Comparison of ENCODE assay signal across 8 cellular contexts in the genomic region with DNA sequence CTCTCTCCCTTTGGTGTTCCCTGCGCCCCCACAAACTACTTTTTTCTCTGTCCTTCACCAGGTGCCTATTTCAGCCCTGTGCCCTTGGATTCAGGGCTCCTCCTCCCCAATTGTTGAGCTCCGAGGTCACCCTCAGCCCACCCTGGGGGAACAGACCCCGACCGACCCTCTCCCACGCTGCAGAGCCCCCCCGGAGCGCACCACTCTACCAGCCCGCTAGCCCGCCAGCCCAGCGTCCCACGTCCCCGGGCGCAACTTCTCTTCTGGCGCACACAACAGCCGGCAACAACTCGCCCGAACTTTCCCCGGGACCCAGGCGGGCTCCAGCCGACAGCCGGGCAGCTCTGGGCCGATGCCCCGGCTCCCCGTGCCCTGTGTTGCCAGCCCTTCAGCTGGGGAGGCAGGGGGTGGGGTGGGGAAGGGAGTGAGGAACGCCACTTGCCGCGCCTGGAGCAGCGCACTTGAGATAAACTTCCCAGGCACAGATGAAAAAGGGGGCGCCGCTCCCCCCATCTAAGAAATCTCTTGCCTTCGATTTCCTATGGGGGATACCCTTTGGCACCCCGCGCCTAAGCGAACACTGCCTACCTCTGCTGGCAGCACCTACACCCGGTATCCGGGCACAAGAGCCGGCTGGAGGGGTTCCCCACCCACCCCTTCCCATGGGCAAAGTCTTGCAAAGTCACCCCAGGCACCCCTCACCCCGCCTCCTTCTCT. TPM values are rescaled to one million over a fixed set of nuclear protein-coding genes. Genes with fewer than 3 reads are reported as not detected.
DNase-seq lines count a peak whose midpoint lies in the region; ATAC-seq and TF ChIP-seq lines count a peak whose summit lies in the region.

No MANE protein-coding gene starts in this region.

- no peak for TF ChIP-seq CTCF in adrenal gland (IDR thresholded peaks at IDR 0.05)

- H3K9me3 ChIP-seq in adrenal gland (replicated peaks in 1 of 3) (no peaks in the 10 kb centered on the region), thymus (ENCODE audit: control insufficient read depth) (no peaks in the 10 kb centered on the region)

- peak; percentile 37 for DNase-seq in activated T-cell treated with anti-CD3 and anti-CD28 coated beads, Interleukin-2, amount 50 U/mL, for 24 hours
- DNase-seq in activated T-cell treated with anti-CD3 and anti-CD28 coated beads, Interleukin-2, amount 50 U/mL, for 1 hour, result no peak
- DNase-seq in adrenal gland, result peak in 5 of 7 donors; percentile 19 to 38 (median 27)
- DNase-seq in left colon, result peak in 1 of 2 donors; percentile 59
- no peak for DNase-seq in T1000 (lab: John Stamatoyannopoulos, UW)
- no peak for DNase-seq in mucosa of gallbladder (ENCODE audit: low spot score)

- H3K4me3 ChIP-seq in adrenal gland (peak overlapping the region in 2 of 4 donors; percentile 43 to 69), thymus (ENCODE audit: low read length) (peak overlapping the region; percentile 40)

- H3K27me3 Mint-ChIP-seq in activated T-cell treated with anti-CD3 and anti-CD28 coated beads, Interleukin-2, amount 50 U/mL, for 24 hours, result peaks cover 69% of the 10 kb centered on the region

- H3K27me3 ChIP-seq in adrenal gland (no peaks in the 10 kb centered on the region), thymus (ENCODE audit: control insufficient read depth, insufficient read depth) (peaks cover 66% of the 10 kb centered on the region)

- H3K36me3 Mint-ChIP-seq in activated T-cell treated with anti-CD3 and anti-CD28 coated beads, Interleukin-2, amount 50 U/mL, for 24 hours (ENCODE audit: low read depth), result no peaks in the 10 kb centered on the region

- no peaks in the 10 kb centered on the region for H3K9me3 Mint-ChIP-seq in activated T-cell treated with anti-CD3 and anti-CD28 coated beads, Interleukin-2, amount 50 U/mL, for 24 hours

- TF ChIP-seq POLR2A in adrenal gland (IDR thresholded peaks at IDR 0.05), result no peak

- no peak overlapping the region for H3K27ac Mint-ChIP-seq in activated T-cell treated with anti-CD3 and anti-CD28 coated beads, Interleukin-2, amount 50 U/mL, for 24 hours

- intact Hi-C loops in adrenal gland (cut with DNase I), result loop anchor here (10.0 kb wide), 1 partner anchor 291 kb away; no protein-coding TSS in a partner anchor
- intact Hi-C loops in left colon (cut with DNase I, micrococcal nuclease), result loop anchor here in 1 of 2 donors (10.0 kb wide), 1 partner anchor 101 kb away; no protein-coding TSS in a partner anchor

- H3K4me1 ChIP-seq in adrenal gland (replicated peaks in 1 of 2), result peaks cover 15 to 26% of the 10 kb centered on the region in 2 donors
- H3K4me1 ChIP-seq in thymus (ENCODE audit: control insufficient read depth, insufficient read depth, low read length), result no peaks in the 10 kb centered on the region

- H3K36me3 ChIP-seq in adrenal gland (replicated peaks in 1 of 2) (no peaks in the 10 kb centered on the region), thymus (ENCODE audit: control insufficient read depth, insufficient read depth) (no peaks in the 10 kb centered on the region)

- ATAC-seq in left colon, result peak; percentile 32
- ATAC-seq in GM21576 (IDR thresholded peaks at IDR 0.05; ENCODE audit: unreplicated experiment), result no peak

- H3K4me1 Mint-ChIP-seq in activated T-cell treated with anti-CD3 and anti-CD28 coated beads, Interleukin-2, amount 50 U/mL, for 24 hours (ENCODE audit: low read depth), result peaks cover 14% of the 10 kb centered on the region

- 0 to 3% (median 1%) methylated on average over 12 to 38 of the region's 38 CpGs for WGBS in adrenal gland, 4 donors
- 3% methylated on average over 38 of the region's 38 CpGs for WGBS in thymus

- H3K4me3 Mint-ChIP-seq in activated T-cell treated with anti-CD3 and anti-CD28 coated beads, Interleukin-2, amount 50 U/mL, for 24 hours, result peak overlapping the region; percentile 68

- H3K27ac ChIP-seq in adrenal gland, result no peak overlapping the region
- H3K27ac ChIP-seq in thymus (ENCODE audit: low read depth), result no peak overlapping the region

RNA-seq across cellular contexts. Expression of a gene that starts 1.0 kb away (rescaled TPM):
- total RNA-seq in adrenal gland (10 to 100 TPM in 1 of 8 donors, 1 to 10 TPM in 7; 2.5 to 35.2 (median 7.9) TPM), left colon (10 to 100 TPM; 61.3 to 63.8 TPM), mucosa of gallbladder (72.8 TPM)
- polyA plus RNA-seq in adrenal gland (10 to 100 TPM in 1 of 3 donors, 1 to 10 TPM in 2; 3.1 to 10.2 (median 3.6) TPM), thymus (3.9 TPM)

Comparison
In these comparisons a context has a peak if more than half of its experiments do, and no peak if none do; other contexts are left out.
1. DNase-seq: peak in activated T-cell treated with anti-CD3 and anti-CD28 coated beads, Interleukin-2, amount 50 U/mL, for 24 hours (single experiment) and adrenal gland (5 of 7); none in activated T-cell treated with anti-CD3 and anti-CD28 coated beads, Interleukin-2, amount 50 U/mL, for 1 hour (single experiment), T1000 (single experiment) and mucosa of gallbladder (single experiment).